ENCODE assay signal across 23 cellular contexts in the genomic region with DNA sequence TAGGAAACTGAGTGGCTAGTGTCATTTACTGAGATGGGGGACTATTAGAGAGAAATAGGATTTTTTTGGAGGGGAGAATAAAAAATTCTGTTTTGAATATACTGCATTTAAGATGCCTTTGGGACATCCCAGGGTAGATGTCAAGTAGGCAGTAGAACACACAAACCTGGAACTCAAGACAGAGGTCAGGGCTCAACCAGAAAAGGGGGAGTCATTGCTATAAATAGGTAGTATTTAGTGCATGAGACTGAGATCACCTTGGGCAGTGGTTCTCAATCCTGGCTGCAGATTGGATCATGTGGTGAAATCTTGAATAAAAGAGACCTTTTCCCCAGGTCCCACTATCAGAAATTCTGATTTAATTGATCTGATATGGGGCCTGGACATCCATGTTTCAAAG.
"Had no signal": no experiment of that assay in that cellular context is flagged by ENCODE, and none has a peak within 500 bp of the region (broad histone marks: within the 10 kb centered on the region; RNA-seq: fewer than 3 reads in every experiment).

No MANE protein-coding gene starts in this region.

- H3K9ac ChIP-seq: neural progenitor cell, parathyroid adenoma had no signal

- H3K4me1 ChIP-seq: breast epithelium, esophagus squamous epithelium, neural progenitor cell, parathyroid adenoma, stomach, thyroid gland, upper lobe of left lung had no signal

- DNase-seq: activated CD4-positive, alpha-beta T cell treated with anti-CD3 and anti-CD28 coated beads for 4 hours; activated CD4-positive, alpha-beta T cell treated with anti-CD3 and anti-CD28 coated beads, Interleukin-2, amount 50 U/mL, for 4 hours; activated effector memory CD4-positive, alpha-beta T cell treated with anti-CD3 and anti-CD28 coated beads, Interleukin-2, amount 50 U/mL, for 16 hours; esophagus squamous epithelium; foreskin melanocyte; heart right ventricle; natural killer cell; occipital lobe; psoas muscle; sigmoid colon; small intestine; stimulated activated CD4-positive, alpha-beta T cell treated with anti-CD3 and anti-CD28 coated beads, Interleukin-4, amount 100 ng/mL, for 24 hours; stomach; thyroid gland; upper lobe of left lung had no signal

- H3K27me3 ChIP-seq: breast epithelium, heart right ventricle, neural progenitor cell, sigmoid colon, stomach, thyroid gland, upper lobe of left lung had no signal

- H3K27me3 Mint-ChIP-seq: activated naive CD4-positive, alpha-beta T cell treated with anti-CD3 and anti-CD28 coated beads, Interleukin-2, amount 10 ng/mL, durations not matched to agents 7 days and 5 days; dendritic cell treated with granulocyte-macrophage colony-stimulating factor and Interleukin-4, amounts not matched to agents 40 ng/mL and 50 ng/mL, for 4 days had no signal

- H3K4me3 Mint-ChIP-seq: activated naive CD4-positive, alpha-beta T cell treated with anti-CD3 and anti-CD28 coated beads, Interleukin-2, amount 10 ng/mL, durations not matched to agents 7 days and 5 days; dendritic cell treated with granulocyte-macrophage colony-stimulating factor and Interleukin-4, amounts not matched to agents 40 ng/mL and 50 ng/mL, for 4 days; mesothelial cell of epicardium; natural killer cell; neural progenitor cell; stimulated activated effector memory CD8-positive, alpha-beta T cell treated with anti-CD3 and anti-CD28 coated beads, Interleukin-12 subunit alpha, Interleukin-12 subunit beta, amount 100 ng/mL, for 72 hours had no signal

- H3K36me3 Mint-ChIP-seq: mesothelial cell of epicardium, natural killer cell, neural progenitor cell had no signal

- ATAC-seq: heart right ventricle, natural killer cell had no signal

- H3K9me3 Mint-ChIP-seq: activated naive CD4-positive, alpha-beta T cell treated with anti-CD3 and anti-CD28 coated beads, Interleukin-2, amount 10 ng/mL, durations not matched to agents 7 days and 5 days; dendritic cell treated with granulocyte-macrophage colony-stimulating factor and Interleukin-4, amounts not matched to agents 40 ng/mL and 50 ng/mL, for 4 days; mesothelial cell of epicardium; natural killer cell; neural progenitor cell; stimulated activated effector memory CD8-positive, alpha-beta T cell treated with anti-CD3 and anti-CD28 coated beads, Interleukin-12 subunit alpha, Interleukin-12 subunit beta, amount 100 ng/mL, for 72 hours had no signal

- H3K4me1 Mint-ChIP-seq: neural progenitor cell had no signal

- H3K4me3 ChIP-seq: breast epithelium, esophagus squamous epithelium, heart right ventricle, neural progenitor cell, psoas muscle, sigmoid colon, stomach, thyroid gland, upper lobe of left lung had no signal

- H3K9me3 ChIP-seq: breast epithelium, esophagus squamous epithelium, heart right ventricle, psoas muscle, sigmoid colon, stomach, thyroid gland, upper lobe of left lung had no signal

- H3K4me2 ChIP-seq: neural progenitor cell had no signal

- H3K27ac ChIP-seq: breast epithelium, esophagus squamous epithelium, heart right ventricle, neural progenitor cell, parathyroid adenoma, sigmoid colon, stomach, thyroid gland, upper lobe of left lung, VCaP had no signal

- H3K27ac Mint-ChIP-seq: dendritic cell treated with granulocyte-macrophage colony-stimulating factor and Interleukin-4, amounts not matched to agents 40 ng/mL and 50 ng/mL, for 4 days; mesothelial cell of epicardium; natural killer cell; neural progenitor cell; stimulated activated effector memory CD8-positive, alpha-beta T cell treated with anti-CD3 and anti-CD28 coated beads, Interleukin-12 subunit alpha, Interleukin-12 subunit beta, amount 100 ng/mL, for 72 hours had no signal

- H3K79me2 ChIP-seq: parathyroid adenoma had no signal

- H2AFZ ChIP-seq: neural progenitor cell, parathyroid adenoma had no signal

- H3K36me3 ChIP-seq: breast epithelium, esophagus squamous epithelium, heart right ventricle, neural progenitor cell, sigmoid colon, stomach, thyroid gland, upper lobe of left lung had no signal
